Comparison of ENCODE assay signal across 2 cellular contexts in the genomic region with DNA sequence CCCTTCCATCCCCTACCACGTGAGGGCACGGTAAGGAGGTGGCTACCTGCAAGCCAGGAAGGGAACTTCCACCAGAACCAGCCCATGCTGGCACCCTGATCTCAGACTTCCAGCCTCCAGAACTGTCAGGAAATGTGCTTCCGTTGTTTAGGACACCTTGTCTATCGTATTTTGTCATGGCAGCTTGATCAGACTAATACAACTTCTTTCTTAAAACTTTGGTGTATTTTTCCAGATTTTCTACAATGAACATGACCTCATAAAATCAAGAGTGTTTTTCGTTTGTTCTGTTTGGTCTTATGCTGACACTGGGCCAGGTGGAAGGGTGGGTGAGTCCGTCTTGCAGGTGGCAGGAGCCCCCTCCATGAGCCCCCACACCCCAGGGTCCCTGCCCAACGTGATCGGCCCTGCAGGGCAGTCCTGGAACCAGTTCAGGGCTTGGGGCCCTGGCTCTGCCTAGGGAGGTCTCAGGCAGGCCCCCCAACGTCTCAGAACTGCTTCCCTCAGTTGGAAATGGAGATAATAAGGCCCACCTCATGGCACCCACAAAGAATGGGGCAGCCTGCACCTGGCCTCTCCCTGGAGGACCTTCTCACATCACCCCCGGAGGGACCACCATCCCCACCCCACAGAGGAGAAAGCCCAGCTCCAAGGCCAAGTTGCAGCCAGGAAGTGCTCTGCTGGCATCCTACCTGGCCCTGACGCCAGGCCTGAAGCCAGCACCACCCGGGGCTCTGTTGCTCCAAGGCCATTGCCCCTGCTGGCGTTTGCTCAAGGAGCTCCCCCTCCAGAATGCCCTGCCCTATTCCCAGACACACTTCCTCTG.
TF ChIP-seq lines count a peak whose summit lies in the region.

No MANE protein-coding gene starts in this region.

TF ChIP-seq in HEK293, 187 proteins besides CTCF, POLR2A, EP300 and RAD21 (continued from another document):
- TF ChIP-seq ZIC2 (tag by site-specific recombination; IDR thresholded peaks at IDR 0.05), result 0 out of 2 replicates have a peak, but pooled peaks have one; percentile 29
- no peak for TF ChIP-seq ZNF362 (tag by site-specific recombination; IDR thresholded peaks at IDR 0.05)
- TF ChIP-seq ZSCAN18 (tag by site-specific recombination; IDR thresholded peaks at IDR 0.05), result no peak
- TF ChIP-seq ZNF629 (tag by site-specific recombination; IDR thresholded peaks at IDR 0.05), result no peak
- no peak for TF ChIP-seq ZNF366 (tag by site-specific recombination; conservative IDR thresholded peaks at IDR 0.05)
- no peak for TF ChIP-seq ELK4 (IDR thresholded peaks at IDR 0.05; ENCODE audit: borderline replicate concordance, low read depth, low read length)

TF ChIP-seq in K562, 482 proteins besides CTCF, POLR2A, EP300 and RAD21:
- TF ChIP-seq, protein P1, sequence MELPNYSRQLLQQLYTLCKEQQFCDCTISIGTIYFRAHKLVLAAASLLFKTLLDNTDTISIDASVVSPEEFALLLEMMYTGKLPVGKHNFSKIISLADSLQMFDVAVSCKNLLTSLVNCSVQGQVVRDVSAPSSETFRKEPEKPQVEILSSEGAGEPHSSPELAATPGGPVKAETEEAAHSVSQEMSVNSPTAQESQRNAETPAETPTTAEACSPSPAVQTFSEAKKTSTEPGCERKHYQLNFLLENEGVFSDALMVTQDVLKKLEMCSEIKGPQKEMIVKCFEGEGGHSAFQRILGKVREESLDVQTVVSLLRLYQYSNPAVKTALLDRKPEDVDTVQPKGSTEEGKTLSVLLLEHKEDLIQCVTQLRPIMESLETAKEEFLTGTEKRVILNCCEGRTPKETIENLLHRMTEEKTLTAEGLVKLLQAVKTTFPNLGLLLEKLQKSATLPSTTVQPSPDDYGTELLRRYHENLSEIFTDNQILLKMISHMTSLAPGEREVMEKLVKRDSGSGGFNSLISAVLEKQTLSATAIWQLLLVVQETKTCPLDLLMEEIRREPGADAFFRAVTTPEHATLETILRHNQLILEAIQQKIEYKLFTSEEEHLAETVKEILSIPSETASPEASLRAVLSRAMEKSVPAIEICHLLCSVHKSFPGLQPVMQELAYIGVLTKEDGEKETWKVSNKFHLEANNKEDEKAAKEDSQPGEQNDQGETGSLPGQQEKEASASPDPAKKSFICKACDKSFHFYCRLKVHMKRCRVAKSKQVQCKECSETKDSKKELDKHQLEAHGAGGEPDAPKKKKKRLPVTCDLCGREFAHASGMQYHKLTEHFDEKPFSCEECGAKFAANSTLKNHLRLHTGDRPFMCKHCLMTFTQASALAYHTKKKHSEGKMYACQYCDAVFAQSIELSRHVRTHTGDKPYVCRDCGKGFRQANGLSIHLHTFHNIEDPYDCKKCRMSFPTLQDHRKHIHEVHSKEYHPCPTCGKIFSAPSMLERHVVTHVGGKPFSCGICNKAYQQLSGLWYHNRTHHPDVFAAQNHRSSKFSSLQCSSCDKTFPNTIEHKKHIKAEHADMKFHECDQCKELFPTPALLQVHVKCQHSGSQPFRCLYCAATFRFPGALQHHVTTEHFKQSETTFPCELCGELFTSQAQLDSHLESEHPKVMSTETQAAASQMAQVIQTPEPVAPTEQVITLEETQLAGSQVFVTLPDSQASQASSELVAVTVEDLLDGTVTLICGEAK (IDR thresholded peaks at IDR 0.05), result no peak
- TF ChIP-seq, protein P1 (CRISPR knock-in tag; IDR thresholded peaks at IDR 0.05), result 0 out of 2 replicates have a peak, but pooled peaks have one; percentile 34
- 0 out of 2 replicates have a peak, but pooled peaks have one; percentile 3 for TF ChIP-seq RREB1 (CRISPR knock-in tag; IDR thresholded peaks at IDR 0.05)
- TF ChIP-seq MAZ (CRISPR knock-in tag; conservative IDR thresholded peaks at IDR 0.05 in 1 of 2, IDR thresholded peaks at IDR 0.05 in 1 of 2), result peak in 1 of 2 experiments; percentile 25; a peak in 1 of 4 replicates
- TF ChIP-seq ATF1 (CRISPR knock-in tag; IDR thresholded peaks at IDR 0.05), result no peak
- TF ChIP-seq ATF1 (tag; IDR thresholded peaks at IDR 0.05), result peak; percentile 30; the same call in 1 of the 2 replicates
- peak; percentile 26; the same call in 1 of the 2 replicates for TF ChIP-seq ZBED1 (IDR thresholded peaks at IDR 0.05)
- TF ChIP-seq SNRNP70 (optimal IDR thresholded peaks at IDR 0.05; ENCODE audit: low read depth, low read length), result peak; percentile 55
- no peak for TF ChIP-seq TBL1XR1 (IDR thresholded peaks at IDR 0.05; ENCODE audit: low read length in 2 of 2)
- no peak for TF ChIP-seq SIN3B (IDR thresholded peaks at IDR 0.05; ENCODE audit: low read depth)
- no peak for TF ChIP-seq MYNN (IDR thresholded peaks at IDR 0.05)
- 0 out of 2 replicates have a peak, but pooled peaks have one; percentile 13 for TF ChIP-seq MYNN (CRISPR knock-in tag; IDR thresholded peaks at IDR 0.05)
- TF ChIP-seq NR1H2 (CRISPR knock-in tag; IDR thresholded peaks at IDR 0.05), result 0 out of 2 replicates have a peak, but pooled peaks have one; percentile 63
- no peak for TF ChIP-seq NCOA6 (IDR thresholded peaks at IDR 0.05)
- no peak for TF ChIP-seq NCOR1 (IDR thresholded peaks at IDR 0.05)
- TF ChIP-seq MAFK (IDR thresholded peaks at IDR 0.05; ENCODE audit: low read length), result 0 out of 2 replicates have a peak, but pooled peaks have one; percentile 1
- TF ChIP-seq ARID3A (IDR thresholded peaks at IDR 0.05; ENCODE audit: borderline replicate concordance, low read depth, low read length), result no peak
- no peak for TF ChIP-seq CBFA2T2 (conservative IDR thresholded peaks at IDR 0.05)
- TF ChIP-seq TARDBP (IDR thresholded peaks at IDR 0.05), result peak; percentile 26; the same call in 1 of the 2 replicates
- no peak for TF ChIP-seq FOXM1 (IDR thresholded peaks at IDR 0.05; ENCODE audit: low read depth)
- TF ChIP-seq FOXM1 (CRISPR knock-in tag; IDR thresholded peaks at IDR 0.05; ENCODE audit: low read depth), result 0 out of 2 replicates have a peak, but pooled peaks have one; percentile 27
- TF ChIP-seq ZBTB7A (IDR thresholded peaks at IDR 0.05; ENCODE audit: borderline replicate concordance, control insufficient read depth, low read depth, low read length), result 0 out of 2 replicates have a peak, but pooled peaks have one; percentile 15
- peak; percentile 55; the same call in 1 of the 2 replicates for TF ChIP-seq STAG1 (CRISPR knock-in tag; IDR thresholded peaks at IDR 0.05; ENCODE audit: borderline replicate concordance)
- no peak for TF ChIP-seq PML (IDR thresholded peaks at IDR 0.05; ENCODE audit: low read length)
- 0 out of 2 replicates have a peak, but pooled peaks have one; percentile 3 for TF ChIP-seq MEF2D (tag; conservative IDR thresholded peaks at IDR 0.05; ENCODE audit: low read depth)
- TF ChIP-seq ZNF12 (CRISPR knock-in tag; IDR thresholded peaks at IDR 0.05), result peak; percentile 90
- TF ChIP-seq CHD2 (IDR thresholded peaks at IDR 0.05; ENCODE audit: low read depth, low read length), result no peak
- TF ChIP-seq ZC3H4 (CRISPR knock-in tag; IDR thresholded peaks at IDR 0.05; ENCODE audit: borderline replicate concordance), result peak; percentile 93
- 0 out of 2 replicates have a peak, but pooled peaks have one; percentile 40 for TF ChIP-seq PRMT5 (CRISPR knock-in tag; IDR thresholded peaks at IDR 0.05)
- peak; percentile 42 for TF ChIP-seq ZFX (CRISPR knock-in tag; IDR thresholded peaks at IDR 0.05)
- no peak for TF ChIP-seq MTA3 (IDR thresholded peaks at IDR 0.05; ENCODE audit: borderline replicate concordance)
- TF ChIP-seq CTBP1 (IDR thresholded peaks at IDR 0.05; ENCODE audit: borderline replicate concordance), result 0 out of 2 replicates have a peak, but pooled peaks have one; percentile 17
- TF ChIP-seq MYC (IDR thresholded peaks at IDR 0.05; ENCODE audit: low read depth, low read length), result no peak
- TF ChIP-seq MYC (CRISPR knock-in tag; IDR thresholded peaks at IDR 0.05; ENCODE audit: borderline replicate concordance, low read depth), result 0 out of 2 replicates have a peak, but pooled peaks have one; percentile 9
- 0 out of 2 replicates have a peak, but pooled peaks have one; percentile 3 for TF ChIP-seq BHLHE40 (IDR thresholded peaks at IDR 0.05; ENCODE audit: low read length)
- TF ChIP-seq NCOA2 (IDR thresholded peaks at IDR 0.05; ENCODE audit: partially characterized antibody in 2 of 2), result no peak
- 0 out of 2 replicates have a peak, but pooled peaks have one; percentile 1 for TF ChIP-seq THRB (CRISPR knock-in tag; conservative IDR thresholded peaks at IDR 0.05)
- TF ChIP-seq TAL1 (IDR thresholded peaks at IDR 0.05), result no peak
TF ChIP-seq in K562: peak in this region for 22.
